1 cellular context compared by ENCODE assay signal in the genomic region with DNA sequence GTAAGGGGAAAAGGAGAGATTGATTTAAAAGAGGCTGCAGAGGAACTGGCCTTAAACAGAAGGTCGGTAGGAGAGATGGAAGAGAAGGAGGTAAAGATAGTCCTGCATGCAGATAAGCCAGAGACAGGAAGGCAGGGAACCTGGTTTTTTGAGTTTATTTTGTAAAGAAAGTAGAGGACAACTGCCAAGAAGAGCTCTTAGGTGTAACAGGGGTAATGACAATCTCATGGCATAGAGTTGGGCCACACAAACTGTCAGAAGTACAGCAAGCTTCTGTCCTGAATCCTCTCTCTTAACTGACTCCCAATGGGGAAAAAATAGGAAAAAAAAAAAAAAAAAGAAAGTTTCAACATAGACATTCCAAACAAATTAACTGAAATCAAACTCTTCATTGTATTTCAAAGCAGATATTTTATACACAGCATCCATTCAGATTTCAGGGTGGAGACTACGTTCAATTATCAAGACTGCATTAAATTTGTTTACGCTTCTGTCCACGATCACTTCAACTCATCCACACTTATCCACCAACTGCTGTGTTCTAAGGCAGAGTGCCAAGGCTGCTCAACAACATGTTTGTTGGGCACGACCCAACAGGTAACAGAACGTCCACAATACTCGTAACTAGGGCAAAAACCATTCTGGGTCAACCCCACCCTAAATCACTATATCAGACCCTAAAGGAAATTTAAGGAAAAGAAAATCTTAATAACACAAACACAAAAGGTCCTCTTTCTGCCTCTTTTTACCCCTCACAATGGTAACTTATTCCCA.
TF ChIP-seq lines count a peak whose summit lies in the region.

No MANE protein-coding gene starts in this region.

TF ChIP-seq in HEK293, 187 proteins besides CTCF, POLR2A, EP300 and RAD21 (continued from another document):
- TF ChIP-seq, protein P1, sequence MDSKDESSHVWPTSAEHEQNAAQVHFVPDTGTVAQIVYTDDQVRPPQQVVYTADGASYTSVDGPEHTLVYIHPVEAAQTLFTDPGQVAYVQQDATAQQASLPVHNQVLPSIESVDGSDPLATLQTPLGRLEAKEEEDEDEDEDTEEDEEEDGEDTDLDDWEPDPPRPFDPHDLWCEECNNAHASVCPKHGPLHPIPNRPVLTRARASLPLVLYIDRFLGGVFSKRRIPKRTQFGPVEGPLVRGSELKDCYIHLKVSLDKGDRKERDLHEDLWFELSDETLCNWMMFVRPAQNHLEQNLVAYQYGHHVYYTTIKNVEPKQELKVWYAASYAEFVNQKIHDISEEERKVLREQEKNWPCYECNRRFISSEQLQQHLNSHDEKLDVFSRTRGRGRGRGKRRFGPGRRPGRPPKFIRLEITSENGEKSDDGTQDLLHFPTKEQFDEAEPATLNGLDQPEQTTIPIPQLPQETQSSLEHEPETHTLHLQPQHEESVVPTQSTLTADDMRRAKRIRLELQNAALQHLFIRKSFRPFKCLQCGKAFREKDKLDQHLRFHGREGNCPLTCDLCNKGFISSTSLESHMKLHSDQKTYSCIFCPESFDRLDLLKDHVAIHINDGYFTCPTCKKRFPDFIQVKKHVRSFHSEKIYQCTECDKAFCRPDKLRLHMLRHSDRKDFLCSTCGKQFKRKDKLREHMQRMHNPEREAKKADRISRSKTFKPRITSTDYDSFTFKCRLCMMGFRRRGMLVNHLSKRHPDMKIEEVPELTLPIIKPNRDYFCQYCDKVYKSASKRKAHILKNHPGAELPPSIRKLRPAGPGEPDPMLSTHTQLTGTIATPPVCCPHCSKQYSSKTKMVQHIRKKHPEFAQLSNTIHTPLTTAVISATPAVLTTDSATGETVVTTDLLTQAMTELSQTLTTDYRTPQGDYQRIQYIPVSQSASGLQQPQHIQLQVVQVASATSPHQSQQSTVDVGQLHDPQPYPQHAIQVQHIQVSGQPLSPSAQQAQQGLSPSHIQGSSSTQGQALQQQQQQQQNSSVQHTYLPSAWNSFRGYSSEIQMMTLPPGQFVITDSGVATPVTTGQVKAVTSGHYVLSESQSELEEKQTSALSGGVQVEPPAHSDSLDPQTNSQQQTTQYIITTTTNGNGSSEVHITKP (tag by site-specific recombination; IDR thresholded peaks at IDR 0.05) = peak; percentile 72
